ENCODE assay signal across 9 cellular contexts in the genomic region with DNA sequence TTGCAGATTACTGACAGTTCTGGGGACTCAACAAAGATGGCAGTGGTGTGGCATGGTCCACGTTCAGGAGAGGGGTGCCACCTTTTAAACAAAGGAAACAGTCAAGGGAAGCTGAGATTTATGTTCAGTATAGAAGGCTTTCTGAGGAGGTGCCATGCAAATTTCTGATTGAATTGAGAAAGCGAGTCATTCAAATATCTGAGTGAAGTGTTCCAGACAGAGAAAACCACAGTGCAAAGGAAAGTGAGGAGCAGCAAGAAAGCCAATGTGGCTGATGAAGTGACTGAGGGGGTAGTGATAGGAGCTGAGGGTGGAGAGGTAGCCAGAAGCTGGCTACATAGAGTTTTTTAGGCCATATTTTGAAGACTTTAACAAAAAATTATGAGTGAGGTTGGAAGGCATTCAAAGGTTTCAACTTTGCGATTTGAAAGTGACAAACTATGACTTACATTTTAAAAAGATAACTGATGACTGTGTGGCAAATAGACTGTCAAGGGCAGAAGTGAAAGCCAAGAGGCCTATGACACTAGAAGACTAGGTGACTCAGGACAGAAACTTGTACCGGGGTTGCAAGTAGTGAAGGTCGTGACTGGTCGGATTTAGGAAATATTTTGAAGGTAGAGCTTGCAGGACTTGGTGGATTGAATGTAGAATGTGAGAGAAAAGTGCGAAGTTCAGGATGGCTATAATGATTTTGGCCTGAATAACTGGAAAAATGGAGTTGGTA. TPM values are rescaled to one million over a fixed set of nuclear protein-coding genes. Genes with fewer than 3 reads are reported as not detected.
A peak's percentile ranks its signal among the peaks of the same experiment; 100 is the strongest.
DNase-seq lines count a peak whose midpoint lies in the region; ATAC-seq lines count a peak whose summit lies in the region.
"Not testable (repeated sequence)": the region's sequence is repeated elsewhere in the genome, so short reads cannot be mapped to it uniquely, and the experiment has no call there.
"Had no signal": no experiment of that assay in that cellular context is flagged by ENCODE, and none has a peak within 500 bp of the region (broad histone marks: within the 10 kb centered on the region; RNA-seq: fewer than 3 reads in every experiment).

No MANE protein-coding gene starts in this region.

- H3K4me3 Mint-ChIP-seq in activated naive CD4-positive, alpha-beta T cell treated with anti-CD3 and anti-CD28 coated beads for 36 hours = not testable (repeated sequence)

- not testable (repeated sequence) for H3K36me3 Mint-ChIP-seq in activated naive CD4-positive, alpha-beta T cell treated with anti-CD3 and anti-CD28 coated beads for 36 hours (ENCODE audit: low read depth)

- peak; percentile 44 for DNase-seq in activated CD4-positive, alpha-beta T cell treated with anti-CD3 and anti-CD28 coated beads for 48 hours
- DNase-seq in activated naive CD4-positive, alpha-beta T cell treated with anti-CD3 and anti-CD28 coated beads for 36 hours = peak; percentile 16
- peak; percentile 16 for DNase-seq in stimulated activated CD4-positive, alpha-beta T cell treated with anti-CD3 and anti-CD28 coated beads, Interleukin-15, amount 100 ng/mL, for 24 hours

- not testable (repeated sequence) for H3K9me3 Mint-ChIP-seq in activated naive CD4-positive, alpha-beta T cell treated with anti-CD3 and anti-CD28 coated beads for 36 hours

- ATAC-seq in GM18867 (IDR thresholded peaks at IDR 0.05; ENCODE audit: unreplicated experiment) (peak; percentile 97), GM21529 (IDR thresholded peaks at IDR 0.05; ENCODE audit: unreplicated experiment) (peak; percentile 95), HG02852 (IDR thresholded peaks at IDR 0.05; ENCODE audit: unreplicated experiment) (peak; percentile 91), HG03442 (IDR thresholded peaks at IDR 0.05; ENCODE audit: unreplicated experiment) (peak; percentile 92)

- not testable (repeated sequence) for H3K4me1 Mint-ChIP-seq in activated naive CD4-positive, alpha-beta T cell treated with anti-CD3 and anti-CD28 coated beads for 36 hours (ENCODE audit: low read depth)

- H3K27ac Mint-ChIP-seq in activated naive CD4-positive, alpha-beta T cell treated with anti-CD3 and anti-CD28 coated beads for 36 hours = peak overlapping the region; percentile 46

- not testable (repeated sequence) for H3K27me3 Mint-ChIP-seq in activated naive CD4-positive, alpha-beta T cell treated with anti-CD3 and anti-CD28 coated beads for 36 hours (ENCODE audit: low read depth)

- CTCF ChIA-PET in activated naive CD4-positive, alpha-beta T cell treated with anti-CD3 and anti-CD28 coated beads for 36 hours (lab: Charles Lee) = not testable (repeated sequence)

- intact Hi-C loops in activated naive CD4-positive, alpha-beta T cell treated with anti-CD3 and anti-CD28 coated beads for 36 hours (cut with micrococcal nuclease) = loop anchor here (2.0 kb wide), 1 partner anchor 52 kb away; a partner anchor contains a TSS

RNA-seq across cellular contexts. Expression of a gene that starts 35.0 kb away (rescaled TPM):
- total RNA-seq in activated naive CD4-positive, alpha-beta T cell treated with anti-CD3 and anti-CD28 coated beads for 36 hours = not detected
- total RNA-seq: CD4-positive, CD25-positive, alpha-beta regulatory T cell; T-cell had no signal

RNA-seq across cellular contexts. Expression of a gene that starts 51.3 kb away (rescaled TPM):
- 100 to 1,000 TPM; 230 to 231 TPM for total RNA-seq in activated naive CD4-positive, alpha-beta T cell treated with anti-CD3 and anti-CD28 coated beads for 36 hours

Comparison
In these comparisons a context has a peak if more than half of its experiments do, and no peak if none do; other contexts are left out.
1. Peak in every context shown above with its lines: DNase-seq and ATAC-seq.